8 cellular contexts compared by ENCODE assay signal in the genomic region with DNA sequence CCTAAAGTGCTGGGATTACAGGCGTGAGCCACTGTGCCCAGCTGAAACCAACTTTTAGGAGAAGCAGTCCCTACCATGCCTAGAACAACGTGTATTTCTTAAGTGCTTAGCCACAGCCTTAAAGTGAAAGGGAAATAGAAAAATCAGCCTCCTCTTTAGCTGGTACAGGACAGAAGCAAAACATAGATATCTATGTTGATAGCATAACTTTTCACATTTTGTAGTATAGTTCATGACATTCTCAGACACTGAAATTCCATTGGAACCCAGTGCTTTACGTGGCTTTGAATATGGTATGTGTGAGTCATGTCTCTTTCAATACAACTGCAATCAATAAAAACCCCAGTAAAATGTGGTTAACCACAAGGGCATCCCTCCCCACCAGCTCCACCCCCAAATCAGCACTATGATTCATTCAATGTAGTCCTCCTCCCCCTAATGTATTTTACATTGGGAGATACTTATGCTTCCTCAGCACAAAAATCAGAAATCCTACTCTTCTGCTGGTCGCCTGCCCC. TPM values are rescaled to one million over a fixed set of nuclear protein-coding genes. Genes with fewer than 3 reads are reported as not detected.
DNase-seq lines count a peak whose midpoint lies in the region; ATAC-seq and TF ChIP-seq lines count a peak whose summit lies in the region.

No MANE protein-coding gene starts in this region.

- DNase-seq in PC-9 (peak; percentile 87 to 96), natural killer cell (no peak), Peyer's patch (no peak), left ventricle myocardium superior (no peak), cerebellar nuclear complex (lab: John Stamatoyannopoulos, UW) (no peak)
- DNase-seq in activated naive CD4-positive, alpha-beta T cell treated with Interleukin-2 at 50 U/mL for 16 hours: peak; percentile 73

- no peak overlapping the region for H2AFZ ChIP-seq in PC-9

- peaks cover 8% of the 10 kb centered on the region in 2 donors for H3K4me1 Mint-ChIP-seq in natural killer cell

- no peak overlapping the region for H3K27ac Mint-ChIP-seq in natural killer cell

- no TSS peak for BruUV-seq in PC-9 (replicated peaks; lab: Mats Ljungman, UMichigan)

- H3K27me3 ChIP-seq in PC-9 (ENCODE audit: insufficient read depth, low read depth) (no peaks in the 10 kb centered on the region), Peyer's patch (no peaks in the 10 kb centered on the region)

- H3K9me3 ChIP-seq in PC-9 (ENCODE audit: insufficient read depth, low read depth) (no peaks in the 10 kb centered on the region), Peyer's patch (no peaks in the 10 kb centered on the region)

- H3K27ac ChIP-seq in PC-9 (peak overlapping the region; percentile 91), Peyer's patch (no peak overlapping the region)

- H3K79me2 ChIP-seq in PC-9 (ENCODE audit: low read depth): peaks cover 80% of the 10 kb centered on the region

- H3K36me3 Mint-ChIP-seq in natural killer cell: no peaks in the 10 kb centered on the region

- peaks cover 6 to 8% of the 10 kb centered on the region in 2 donors for H3K27me3 Mint-ChIP-seq in natural killer cell (ENCODE audit: low read depth in 2 of 2)

- intact Hi-C loops in PC-9 (cut with micrococcal nuclease; ENCODE audit: unreplicated experiment) (loop anchor here (1.0 to 5.0 kb wide), 8 partner anchors 29 to 329 kb away; no protein-coding TSS in a partner anchor), natural killer cell (cut with micrococcal nuclease) (no loop called here), left ventricle myocardium superior (cut with micrococcal nuclease) (no loop called here)

- TF ChIP-seq POLR2A in Peyer's patch (IDR thresholded peaks at IDR 0.05): no peak

- H3K4me2 ChIP-seq in PC-9: peak overlapping the region; percentile 76

- TF ChIP-seq CTCF in PC-9 (conservative IDR thresholded peaks at IDR 0.05): no peak
- no peak for TF ChIP-seq CTCF in natural killer cell (IDR thresholded peaks at IDR 0.05)
- no peak for TF ChIP-seq CTCF in Peyer's patch (IDR thresholded peaks at IDR 0.05)

- H3K36me3 ChIP-seq in PC-9 (ENCODE audit: low read depth): 0 out of 2 replicates have a peak, but pooled peaks cover 6% of the 10 kb centered on the region
- no peaks in the 10 kb centered on the region for H3K36me3 ChIP-seq in Peyer's patch

- no peak overlapping the region for H3K4me3 Mint-ChIP-seq in natural killer cell

- H3K9me3 Mint-ChIP-seq in natural killer cell: no peaks in the 10 kb centered on the region

- H4K20me1 ChIP-seq in PC-9 (ENCODE audit: insufficient read depth): no peaks in the 10 kb centered on the region

- POLR2A ChIA-PET in PC-9 (lab: Charles Lee; ENCODE audit: unreplicated experiment): interaction anchor here (0.6 to 1.3 kb wide), 10 partner anchors 28 to 920 kb away, joined by 3 to 7 read pairs (median 4); a partner anchor contains a TSS

- no peaks in the 10 kb centered on the region for H3K9me2 ChIP-seq in PC-9 (ENCODE audit: insufficient read depth)

- peaks cover 80% of the 10 kb centered on the region for H3K4me1 ChIP-seq in PC-9 (replicated peaks; ENCODE audit: insufficient read depth)
- peaks cover 0 to 4% (median 0%) of the 10 kb centered on the region in 4 donors for H3K4me1 ChIP-seq in Peyer's patch

- H3K4me3 ChIP-seq in PC-9 (peak overlapping the region; percentile 36), Peyer's patch (no peak overlapping the region)

- CTCF ChIA-PET in PC-9 (lab: Charles Lee): no interaction called here

- peak; percentile 84 for ATAC-seq in GM18519 (IDR thresholded peaks at IDR 0.05; ENCODE audit: low FRiP score, unreplicated experiment)
- ATAC-seq in HG02870 (IDR thresholded peaks at IDR 0.05; ENCODE audit: unreplicated experiment): peak; percentile 70
- peak; percentile 52 to 60 (median 53) for ATAC-seq in natural killer cell
- ATAC-seq in left ventricle myocardium superior: no peak

- H3F3A ChIP-seq in PC-9 (ENCODE audit: insufficient read depth, low read depth): peaks cover 49% of the 10 kb centered on the region

RNA-seq across cellular contexts. Expression of a gene that starts 32.1 kb away (rescaled TPM):
- total RNA-seq in PC-9 (2021) (65.7 and 74.3 TPM in 2 replicates), natural killer cell (under 1 TPM in 1 of 3 donors, not detected in 2; 0.07 TPM), Peyer's patch (1 to 10 TPM in 1 of 4 donors, under 1 TPM in 2, not detected in 1; 0.28 to 1.7 (median 0.54) TPM), left ventricle myocardium superior (2.0 TPM)

Comparison
In these comparisons a context has a peak if more than half of its experiments do, and no peak if none do; other contexts are left out.
1. DNase-seq: peak in PC-9 (2 of 2) and activated naive CD4-positive, alpha-beta T cell treated with Interleukin-2 at 50 U/mL for 16 hours (single experiment); none in natural killer cell (single experiment), Peyer's patch (0 of 3), left ventricle myocardium superior (single experiment) and cerebellar nuclear complex (0 of 2).
2. RNA of a gene that starts 32.1 kb away (total RNA-seq): 65.7 to 74.3 TPM in PC-9; 2.0 TPM in left ventricle myocardium superior (single experiment), 0.28 to 1.7 TPM in Peyer's patch and 0.07 TPM in natural killer cell; every median in the first group is over 10 times any median in the second.